8 cellular contexts compared by ENCODE assay signal in the genomic region with DNA sequence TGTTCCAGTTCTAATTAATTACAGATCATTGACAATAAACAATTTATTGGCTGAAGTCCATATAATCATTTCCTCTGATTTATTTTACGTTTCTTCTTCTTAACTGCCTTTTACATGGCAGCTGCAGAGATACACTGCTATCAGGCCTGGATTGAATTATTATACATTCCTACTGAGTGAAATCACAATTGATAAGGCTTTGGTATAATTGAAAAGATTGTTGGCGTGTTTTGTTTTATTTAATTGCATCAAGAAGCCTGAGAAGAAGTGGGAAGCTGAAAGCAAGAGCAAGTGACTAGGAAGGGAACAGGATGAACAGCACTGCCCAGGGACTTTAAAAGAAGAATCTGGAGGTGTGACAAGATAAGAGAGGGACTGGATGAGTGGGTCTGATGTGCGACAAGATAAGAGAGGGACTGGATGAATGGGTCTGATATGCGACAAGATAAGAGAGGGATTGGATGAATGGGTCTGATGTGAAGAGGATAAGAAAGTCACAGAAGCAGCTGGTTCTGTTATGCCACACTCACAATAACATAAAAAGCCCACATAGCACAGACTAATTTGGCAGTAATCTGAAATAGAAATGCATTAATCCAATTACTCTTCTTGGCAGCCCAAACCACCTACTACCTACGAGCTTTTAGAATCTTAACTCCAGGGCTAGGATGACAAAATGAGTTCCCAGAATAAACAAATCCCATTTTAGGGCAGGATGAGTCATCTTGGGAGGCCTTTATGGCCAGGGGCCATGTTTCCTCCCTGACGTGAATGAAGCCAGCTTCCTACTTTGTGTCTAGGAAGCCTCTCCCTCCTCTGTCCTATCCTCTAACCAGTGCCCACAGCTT.
DNase-seq lines count a peak whose midpoint lies in the region; ATAC-seq and TF ChIP-seq lines count a peak whose summit lies in the region.

No MANE protein-coding gene starts in this region.

- intact Hi-C loops in esophagus squamous epithelium (cut with DNase I): no loop called here
- intact Hi-C loops in activated naive CD4-positive, alpha-beta T cell treated with anti-CD3 and anti-CD28 coated beads for 36 hours (cut with micrococcal nuclease): no loop called here

- no peaks in the 10 kb centered on the region for H3K4me1 Mint-ChIP-seq in activated naive CD4-positive, alpha-beta T cell treated with anti-CD3 and anti-CD28 coated beads for 36 hours (ENCODE audit: low read depth)

- H3K27me3 Mint-ChIP-seq in activated naive CD4-positive, alpha-beta T cell treated with anti-CD3 and anti-CD28 coated beads for 36 hours (ENCODE audit: low read depth): no peaks in the 10 kb centered on the region

- H3K9me3 ChIP-seq in esophagus squamous epithelium (no peaks in the 10 kb centered on the region), osteoblast (ENCODE audit: low read depth, low read length) (no peaks in the 10 kb centered on the region)

- H3K36me3 ChIP-seq in esophagus squamous epithelium (no peaks in the 10 kb centered on the region), osteoblast (ENCODE audit: insufficient read depth, low read length) (no peaks in the 10 kb centered on the region)

- WGBS in esophagus squamous epithelium, 2 donors: 26% methylated on average over 6 of the region's 6 CpGs

- H3K4me1 ChIP-seq in esophagus squamous epithelium: peaks cover 0 to 13% (median 12%) of the 10 kb centered on the region in 3 donors
- peaks cover 10% of the 10 kb centered on the region for H3K4me1 ChIP-seq in osteoblast (ENCODE audit: insufficient read depth, low read length)

- no peaks in the 10 kb centered on the region for H3K36me3 Mint-ChIP-seq in activated naive CD4-positive, alpha-beta T cell treated with anti-CD3 and anti-CD28 coated beads for 36 hours (ENCODE audit: low read depth)

- ATAC-seq in HG03439 (IDR thresholded peaks at IDR 0.05; ENCODE audit: unreplicated experiment) (no peak), HG02678 (IDR thresholded peaks at IDR 0.05; ENCODE audit: unreplicated experiment) (no peak), HG02798 (IDR thresholded peaks at IDR 0.05; ENCODE audit: poor library complexity, unreplicated experiment) (no peak)

- TF ChIP-seq POLR2A in esophagus squamous epithelium (IDR thresholded peaks at IDR 0.05): no peak

- peak overlapping the region in 3 of 4 donors; percentile 9 to 61 (median 43) for H3K27ac ChIP-seq in esophagus squamous epithelium
- H3K27ac ChIP-seq in osteoblast (ENCODE audit: low read depth, low read length): no peak overlapping the region

- peak overlapping the region; percentile 61 for H2AFZ ChIP-seq in osteoblast (ENCODE audit: low read length)

- DNase-seq in DMS 273 (lab: John Stamatoyannopoulos, UW; ENCODE audit: unreplicated experiment) (peak; percentile 62), NCI-H69 (lab: John Stamatoyannopoulos, UW) (peak; percentile 98), esophagus squamous epithelium (lab: John Stamatoyannopoulos, UW) (no peak), osteoblast (ENCODE audit: insufficient read length, low spot score, missing footprints) (peak; percentile 83)
- DNase-seq in activated naive CD4-positive, alpha-beta T cell treated with anti-CD3 and anti-CD28 coated beads for 36 hours: no peak

- no peaks in the 10 kb centered on the region for H3K79me2 ChIP-seq in osteoblast (ENCODE audit: insufficient read depth, low read length)

- H3K4me2 ChIP-seq in osteoblast (ENCODE audit: insufficient read depth, low read length): peak overlapping the region; percentile 34

- H3K27me3 ChIP-seq in esophagus squamous epithelium: no peaks in the 10 kb centered on the region
- no peaks in the 10 kb centered on the region for H3K27me3 ChIP-seq in osteoblast (ENCODE audit: insufficient read depth, low read length)

- H3K4me3 ChIP-seq in esophagus squamous epithelium: no peak overlapping the region
- H3K4me3 ChIP-seq in osteoblast (ENCODE audit: insufficient read depth, low read length): no peak overlapping the region

- H3K27ac Mint-ChIP-seq in activated naive CD4-positive, alpha-beta T cell treated with anti-CD3 and anti-CD28 coated beads for 36 hours: no peak overlapping the region

- TF ChIP-seq CTCF in esophagus squamous epithelium (IDR thresholded peaks at IDR 0.05) (no peak), osteoblast (IDR thresholded peaks at IDR 0.05; ENCODE audit: extremely low read depth, low read depth, low read length) (no peak)

- H4K20me1 ChIP-seq in osteoblast (ENCODE audit: insufficient read depth, low read length): no peaks in the 10 kb centered on the region

- CTCF ChIA-PET in activated naive CD4-positive, alpha-beta T cell treated with anti-CD3 and anti-CD28 coated beads for 36 hours (lab: Charles Lee): no interaction called here

- no peak overlapping the region for H3K4me3 Mint-ChIP-seq in activated naive CD4-positive, alpha-beta T cell treated with anti-CD3 and anti-CD28 coated beads for 36 hours

- H3K9me3 Mint-ChIP-seq in activated naive CD4-positive, alpha-beta T cell treated with anti-CD3 and anti-CD28 coated beads for 36 hours: no peaks in the 10 kb centered on the region

Comparison
In these comparisons a context has a peak if more than half of its experiments do, and no peak if none do; other contexts are left out.
1. DNase-seq: peak in DMS 273 (single experiment), NCI-H69 (single experiment) and osteoblast (single experiment); none in esophagus squamous epithelium (single experiment) and activated naive CD4-positive, alpha-beta T cell treated with anti-CD3 and anti-CD28 coated beads for 36 hours (single experiment).